ENCODE assay signal across 10 cellular contexts in the genomic region with DNA sequence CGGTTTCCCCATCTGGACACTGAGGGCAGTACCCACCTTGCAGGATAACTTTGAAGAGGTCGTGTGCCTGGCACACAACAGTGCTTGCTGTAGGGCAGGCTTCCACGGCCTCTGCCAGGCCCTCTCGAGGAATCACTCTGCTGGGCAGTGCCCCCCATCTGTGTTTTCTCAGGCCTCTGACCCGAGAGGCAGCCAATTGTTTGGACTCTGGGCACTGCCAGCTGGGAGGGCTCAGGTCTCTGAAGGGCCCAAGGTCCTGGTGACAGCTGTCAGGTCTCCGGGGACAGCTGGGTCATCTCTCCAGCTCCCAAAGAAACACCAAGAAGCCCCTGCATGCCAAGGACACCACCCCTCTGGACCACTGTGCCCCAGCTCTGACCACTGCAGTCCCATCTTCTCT. TPM values are rescaled to one million over a fixed set of nuclear protein-coding genes. Genes with fewer than 3 reads are reported as not detected.
DNase-seq lines count a peak whose midpoint lies in the region; ATAC-seq, FAIRE-seq and TF ChIP-seq lines count a peak whose summit lies in the region.
"Had no signal": no experiment of that assay in that cellular context is flagged by ENCODE, and none has a peak within 500 bp of the region (broad histone marks: within the 10 kb centered on the region; RNA-seq: fewer than 3 reads in every experiment).

No MANE protein-coding gene starts in this region.

- H3K4me3 ChIP-seq in HepG2 (replicated peaks in 1 of 3; ENCODE audit: insufficient read depth in 1 of 3, low read depth in 2 of 3, low read length in 3 of 3) = 0 out of 6 replicates have a peak overlapping the region, but pooled peaks of 1 of the 3 experiments have one; percentile 67

- peaks cover 3 to 32% of the 10 kb centered on the region in 2 experiments for H3K27me3 ChIP-seq in HepG2 (ENCODE audit: control insufficient read depth in 1 of 2, insufficient read depth in 2 of 2, low read length in 2 of 2)

- in situ Hi-C loops in HepG2 (cut with HindIII; ENCODE audit: extremely low pct_ligation_motif_present, low pct_unique_long_range_greater_than_20kb) (loop anchor here (5.0 to 10.0 kb wide), 2 partner anchors 63 to 125 kb away; no protein-coding TSS in a partner anchor), ACHN (cut with HindIII; ENCODE audit: low pct_ligation_motif_present, low pct_unique_long_range_greater_than_20kb, low sequenced_read_pairs) (no loop called here), GM13976 (cut with MboI; ENCODE audit: low sequenced_read_pairs, unreplicated experiment) (no loop called here)

- TF ChIP-seq EP300 in HepG2 (IDR thresholded peaks at IDR 0.05; ENCODE audit: low read depth in 2 of 2, low read length in 2 of 2) = no peak
- TF ChIP-seq EP300 in HepG2 (CRISPR knock-in tag; IDR thresholded peaks at IDR 0.05; ENCODE audit: borderline replicate concordance) = no peak

- CTCF ChIA-PET in Calu3 (lab: Charles Lee) (interaction anchor here (1.2 to 1.6 kb wide), 2 partner anchors 125 to 139 kb away, joined by 4 to 7 read pairs; no protein-coding TSS in a partner anchor), HepG2 (lab: Yijun Ruan, JAX; ENCODE audit: low intra/inter-chr PET ratio, low total read pairs) (no interaction called here)

- intact Hi-C loops in Calu3 (cut with micrococcal nuclease; ENCODE audit: unreplicated experiment) = no loop called here
- intact Hi-C loops in HepG2 (cut with micrococcal nuclease; ENCODE audit: unreplicated experiment) = no loop called here

- peaks cover 42% of the 10 kb centered on the region for H4K20me1 ChIP-seq in HepG2 (ENCODE audit: insufficient read depth, low read length)

- H3K4me1 Mint-ChIP-seq in Calu3 (ENCODE audit: low read depth, unreplicated experiment) = peaks cover 11% of the 10 kb centered on the region
- peaks cover 42% of the 10 kb centered on the region for H3K4me1 Mint-ChIP-seq in brain
- H3K4me1 Mint-ChIP-seq in stimulated activated effector memory CD8-positive, alpha-beta T cell treated with anti-CD3 and anti-CD28 coated beads, Interleukin-12 subunit alpha, Interleukin-12 subunit beta, amount 100 ng/mL, for 72 hours = peaks cover 22% of the 10 kb centered on the region

- POLR2A ChIA-PET in HepG2 (lab: Yijun Ruan, JAX) = interaction anchor here (0.8 to 3.2 kb wide), 13 partner anchors 8 to 206 kb away, joined by 3 to 24 read pairs (median 6); a partner anchor contains a TSS

- no peak for TF ChIP-seq CTCF in Calu3 (IDR thresholded peaks at IDR 0.05; ENCODE audit: unreplicated experiment)
- no peak for TF ChIP-seq CTCF in brain (conservative IDR thresholded peaks at IDR 0.05)
- no peak for TF ChIP-seq CTCF in HepG2 (CRISPR knock-in tag; IDR thresholded peaks at IDR 0.05)
- no peak for TF ChIP-seq CTCF in GM13976 (IDR thresholded peaks at IDR 0.05; ENCODE audit: borderline replicate concordance, control extremely low read depth, extremely low read depth, insufficient read depth, missing control alignments)

- H3K4me3 Mint-ChIP-seq in Calu3 (ENCODE audit: low read depth, unreplicated experiment) (peak overlapping the region; percentile 61), brain (peak overlapping the region in 4 of 5 experiments; percentile 24 to 56 (median 48))
- peak overlapping the region; percentile 15 for H3K4me3 Mint-ChIP-seq in stimulated activated effector memory CD8-positive, alpha-beta T cell treated with anti-CD3 and anti-CD28 coated beads, Interleukin-12 subunit alpha, Interleukin-12 subunit beta, amount 100 ng/mL, for 72 hours

- peak overlapping the region; percentile 10; the same call in 1 of the 2 replicates for H3K9ac ChIP-seq in HepG2 (ENCODE audit: insufficient read depth, low read depth, low read length)

- no peaks in the 10 kb centered on the region for H3K9me3 ChIP-seq in HepG2 (ENCODE audit: low read length)

- no peak; the same call in 2 of the 3 replicates for ATAC-seq in HepG2
- ATAC-seq in stimulated activated effector memory CD8-positive, alpha-beta T cell treated with anti-CD3 and anti-CD28 coated beads, Interleukin-12 subunit alpha, Interleukin-12 subunit beta, amount 100 ng/mL, for 72 hours = no peak

- no peak overlapping the region for H2AFZ ChIP-seq in HepG2 (ENCODE audit: low read length)

- H3K4me1 ChIP-seq in HepG2 (ENCODE audit: insufficient read depth, low read length) = peaks cover 65% of the 10 kb centered on the region

- H3K4me2 ChIP-seq in HepG2 (ENCODE audit: low read depth, low read length) = peak overlapping the region; percentile 60

- H3K9me3 Mint-ChIP-seq in Calu3 (ENCODE audit: low read depth, unreplicated experiment) (no peaks in the 10 kb centered on the region), brain (no peaks in the 10 kb centered on the region)
- H3K9me3 Mint-ChIP-seq in stimulated activated effector memory CD8-positive, alpha-beta T cell treated with anti-CD3 and anti-CD28 coated beads, Interleukin-12 subunit alpha, Interleukin-12 subunit beta, amount 100 ng/mL, for 72 hours = no peaks in the 10 kb centered on the region
- H3K9me3 Mint-ChIP-seq: CD8-positive, alpha-beta memory T cell had no signal

- TF ChIP-seq RAD21 in HepG2 (CRISPR knock-in tag; IDR thresholded peaks at IDR 0.05) = no peak

- DNase-seq in Calu3 (no peak), HepG2 (ENCODE audit: low spot score) (no peak), cerebellar nuclear complex (lab: John Stamatoyannopoulos, UW) (no peak), ACHN (no peak), NCI-H2081 treated with DMSO at 0.1 percent for 48 hours (lab: John Stamatoyannopoulos, UW) (no peak), GM13976 (ENCODE audit: low spot score) (no peak)
- DNase-seq in stimulated activated effector memory CD8-positive, alpha-beta T cell treated with anti-CD3 and anti-CD28 coated beads, Interleukin-12 subunit alpha, Interleukin-12 subunit beta, amount 100 ng/mL, for 72 hours (ENCODE audit: low spot score in 2 of 2) = no peak
- DNase-seq: CD8-positive, alpha-beta memory T cell had no signal

- H3K79me2 ChIP-seq in HepG2 (ENCODE audit: insufficient read depth, low read length) = no peaks in the 10 kb centered on the region

- TF ChIP-seq POLR2A in HepG2 (IDR thresholded peaks at IDR 0.05; ENCODE audit: insufficient read depth in 1 of 2, low read depth in 2 of 2, low read length in 2 of 2) = no peak

- H3K27me3 Mint-ChIP-seq in Calu3 (ENCODE audit: unreplicated experiment) (no peaks in the 10 kb centered on the region), brain (no peaks in the 10 kb centered on the region)

- no peak overlapping the region for H3K27ac ChIP-seq in HepG2 (ENCODE audit: extremely low read length, insufficient read depth, low read length)

- no peak for FAIRE-seq in HepG2 (lab: Jason Lieb, UNC)

- BruUV-seq in Calu3 (replicated peaks; lab: Mats Ljungman, UMichigan) = no TSS peak
- no TSS peak for BruUV-seq in HepG2 (replicated peaks; lab: Mats Ljungman, UMichigan)

- H3K36me3 Mint-ChIP-seq in Calu3 (ENCODE audit: insufficient read depth, unreplicated experiment) (peaks cover 54% of the 10 kb centered on the region), brain (peaks cover 4% of the 10 kb centered on the region)
- peaks cover 26% of the 10 kb centered on the region for H3K36me3 Mint-ChIP-seq in stimulated activated effector memory CD8-positive, alpha-beta T cell treated with anti-CD3 and anti-CD28 coated beads, Interleukin-12 subunit alpha, Interleukin-12 subunit beta, amount 100 ng/mL, for 72 hours

- H3K36me3 ChIP-seq in HepG2 (replicated peaks in 1 of 2; ENCODE audit: control insufficient read depth in 1 of 2, insufficient read depth in 2 of 2, low read length in 2 of 2) = peaks cover 0 to 5% of the 10 kb centered on the region in 2 experiments; a peak in 1 of 5 replicates

- H3K27ac Mint-ChIP-seq in Calu3 (ENCODE audit: unreplicated experiment) = no peak overlapping the region
- peak overlapping the region in 2 of 5 experiments; percentile 56 to 83 for H3K27ac Mint-ChIP-seq in brain
- H3K27ac Mint-ChIP-seq in stimulated activated effector memory CD8-positive, alpha-beta T cell treated with anti-CD3 and anti-CD28 coated beads, Interleukin-12 subunit alpha, Interleukin-12 subunit beta, amount 100 ng/mL, for 72 hours = no peak overlapping the region
- H3K27ac Mint-ChIP-seq: CD8-positive, alpha-beta memory T cell had no signal

- WGBS in HepG2 (ENCODE audit: low lambda C conversion rate) = 0% methylated on average over 1 of the region's 6 CpGs

RNA-seq across cellular contexts. Expression of a gene that starts 1.0 kb away (rescaled TPM):
- total RNA-seq in Calu3 (2022) = 10.8 and 12.3 TPM in 2 replicates
- polyA plus RNA-seq in brain (ENCODE audit: insufficient read depth, low read depth, low replicate concordance) = 13.7 TPM
- total RNA-seq in HepG2 (2016; rRNA removed; fragmentation: Illumina TruSeq; extraction: Trizol) = 0.45 and 0.86 TPM in 2 replicates
- total RNA-seq in HepG2 (2016; cell fraction: cytosol; rRNA removed; fragmentation: Illumina TruSeq; extraction: Trizol; ENCODE audit: low read depth) = 1.2 and 1.4 TPM in 2 replicates
- 0.62 and 1.3 TPM in 2 replicates for total RNA-seq in HepG2 (2016; cell fraction: insoluble cytoplasmic fraction; rRNA removed; fragmentation: Illumina TruSeq; extraction: Trizol)
- 0.96 and 1.9 TPM in 2 replicates for total RNA-seq in HepG2 (2016; cell fraction: membrane; rRNA removed; fragmentation: Illumina TruSeq; extraction: Trizol)
- 1.0 and 1.6 TPM in 2 replicates for total RNA-seq in HepG2 (2016; cell fraction: nucleus; rRNA removed; fragmentation: Illumina TruSeq; extraction: Trizol)
- polyA plus RNA-seq in HepG2 (2011; rRNA removed) = 3.6 and 3.7 TPM in 2 replicates
- polyA plus RNA-seq in HepG2 (2011; cell fraction: cytosol; rRNA removed) = 2.2 and 3.4 TPM in 2 replicates
- 20.4 and 21.0 TPM in 2 replicates for polyA plus RNA-seq in HepG2 (2011; cell fraction: nucleus; rRNA removed)
- polyA plus RNA-seq in HepG2 (2012) = 2.3 and 3.3 TPM in 2 replicates
- polyA plus RNA-seq in HepG2 (2016; cell fraction: cytosol; fragmentation: Illumina TruSeq; extraction: Trizol; ENCODE audit: low read depth) = 2.1 and 2.3 TPM in 2 replicates
- 0.92 and 1.1 TPM in 2 replicates for polyA plus RNA-seq in HepG2 (2016; cell fraction: insoluble cytoplasmic fraction; fragmentation: Illumina TruSeq; extraction: Trizol; ENCODE audit: low read depth)
- polyA plus RNA-seq in HepG2 (2016; cell fraction: membrane; fragmentation: Illumina TruSeq; extraction: Trizol; ENCODE audit: low read depth) = 1.9 and 2.3 TPM in 2 replicates
- polyA plus RNA-seq in HepG2 (2016; cell fraction: nucleus; fragmentation: Illumina TruSeq; extraction: Trizol; ENCODE audit: insufficient read depth, low read depth) = 3.2 and 3.9 TPM in 2 replicates
- 6.5 and 7.6 TPM in 2 replicates for polyA minus RNA-seq in HepG2 (2011; rRNA and poly(A)+ RNA removed; ENCODE audit: low replicate concordance)
- polyA minus RNA-seq in HepG2 (2011; cell fraction: cytosol; rRNA and poly(A)+ RNA removed) = 0.79 TPM in 1 of 2 replicates, not detected in the other
- 0.90 and 1.2 TPM in 2 replicates for polyA minus RNA-seq in HepG2 (2011; cell fraction: nucleus; rRNA and poly(A)+ RNA removed)
- total RNA-seq: smooth muscle cell had no signal

RNA-seq across cellular contexts. Expression of a gene that starts 8.2 kb away (rescaled TPM):
- total RNA-seq in Calu3 (2022) = 118 and 127 TPM in 2 replicates
- polyA plus RNA-seq in brain (ENCODE audit: insufficient read depth, low read depth, low replicate concordance) = 89.5 TPM
- 40.3 and 47.9 TPM in 2 replicates for total RNA-seq in HepG2 (2016; rRNA removed; fragmentation: Illumina TruSeq; extraction: Trizol)
- 34.6 and 39.0 TPM in 2 replicates for total RNA-seq in HepG2 (2016; cell fraction: cytosol; rRNA removed; fragmentation: Illumina TruSeq; extraction: Trizol; ENCODE audit: low read depth)
- 37.7 and 45.9 TPM in 2 replicates for total RNA-seq in HepG2 (2016; cell fraction: insoluble cytoplasmic fraction; rRNA removed; fragmentation: Illumina TruSeq; extraction: Trizol)
- 86.6 and 88.7 TPM in 2 replicates for total RNA-seq in HepG2 (2016; cell fraction: membrane; rRNA removed; fragmentation: Illumina TruSeq; extraction: Trizol)
- 27.8 and 32.2 TPM in 2 replicates for total RNA-seq in HepG2 (2016; cell fraction: nucleus; rRNA removed; fragmentation: Illumina TruSeq; extraction: Trizol)
- 65.6 and 67.9 TPM in 2 replicates for polyA plus RNA-seq in HepG2 (2011; rRNA removed)
- polyA plus RNA-seq in HepG2 (2011; cell fraction: cytosol; rRNA removed) = 42.1 and 56.2 TPM in 2 replicates
- 119 and 145 TPM in 2 replicates for polyA plus RNA-seq in HepG2 (2011; cell fraction: nucleus; rRNA removed)
- polyA plus RNA-seq in HepG2 (2012) = 36.5 and 51.9 TPM in 2 replicates
- polyA plus RNA-seq in HepG2 (2016; cell fraction: cytosol; fragmentation: Illumina TruSeq; extraction: Trizol; ENCODE audit: low read depth) = 64.8 and 68.7 TPM in 2 replicates
- polyA plus RNA-seq in HepG2 (2016; cell fraction: insoluble cytoplasmic fraction; fragmentation: Illumina TruSeq; extraction: Trizol; ENCODE audit: low read depth) = 43.6 and 56.9 TPM in 2 replicates
- polyA plus RNA-seq in HepG2 (2016; cell fraction: membrane; fragmentation: Illumina TruSeq; extraction: Trizol; ENCODE audit: low read depth) = 91.9 and 99.7 TPM in 2 replicates
- polyA plus RNA-seq in HepG2 (2016; cell fraction: nucleus; fragmentation: Illumina TruSeq; extraction: Trizol; ENCODE audit: insufficient read depth, low read depth) = 74.4 and 76.4 TPM in 2 replicates
- 81.3 and 108 TPM in 2 replicates for polyA minus RNA-seq in HepG2 (2011; rRNA and poly(A)+ RNA removed; ENCODE audit: low replicate concordance)
- 41.1 and 51.4 TPM in 2 replicates for polyA minus RNA-seq in HepG2 (2011; cell fraction: cytosol; rRNA and poly(A)+ RNA removed)
- 18.5 and 21.0 TPM in 2 replicates for polyA minus RNA-seq in HepG2 (2011; cell fraction: nucleus; rRNA and poly(A)+ RNA removed)

RNA-seq across cellular contexts. Expression of a gene that starts 11.7 kb away (rescaled TPM):
- 82.0 and 86.0 TPM in 2 replicates for total RNA-seq in Calu3 (2022)
- 32.3 TPM for polyA plus RNA-seq in brain (ENCODE audit: insufficient read depth, low read depth, low replicate concordance)
- total RNA-seq in HepG2 (2016; rRNA removed; fragmentation: Illumina TruSeq; extraction: Trizol) = 9.1 and 22.1 TPM in 2 replicates
- total RNA-seq in HepG2 (2016; cell fraction: cytosol; rRNA removed; fragmentation: Illumina TruSeq; extraction: Trizol; ENCODE audit: low read depth) = 14.9 and 15.2 TPM in 2 replicates
- total RNA-seq in HepG2 (2016; cell fraction: insoluble cytoplasmic fraction; rRNA removed; fragmentation: Illumina TruSeq; extraction: Trizol) = 6.6 and 20.8 TPM in 2 replicates
- 10.1 and 11.4 TPM in 2 replicates for total RNA-seq in HepG2 (2016; cell fraction: membrane; rRNA removed; fragmentation: Illumina TruSeq; extraction: Trizol)
- total RNA-seq in HepG2 (2016; cell fraction: nucleus; rRNA removed; fragmentation: Illumina TruSeq; extraction: Trizol) = 26.8 and 33.4 TPM in 2 replicates
- polyA plus RNA-seq in HepG2 (2011; rRNA removed) = 23.0 and 40.7 TPM in 2 replicates
- 18.3 and 19.9 TPM in 2 replicates for polyA plus RNA-seq in HepG2 (2011; cell fraction: cytosol; rRNA removed)
- polyA plus RNA-seq in HepG2 (2011; cell fraction: nucleus; rRNA removed) = 410 and 565 TPM in 2 replicates
- polyA plus RNA-seq in HepG2 (2012) = 20.8 and 52.6 TPM in 2 replicates
- 0.90 and 0.96 TPM in 2 replicates for polyA plus RNA-seq in HepG2 (2016; cell fraction: cytosol; fragmentation: Illumina TruSeq; extraction: Trizol; ENCODE audit: low read depth)
- polyA plus RNA-seq in HepG2 (2016; cell fraction: insoluble cytoplasmic fraction; fragmentation: Illumina TruSeq; extraction: Trizol; ENCODE audit: low read depth) = 6.2 and 8.3 TPM in 2 replicates
- 1.6 TPM in 2 replicates for polyA plus RNA-seq in HepG2 (2016; cell fraction: membrane; fragmentation: Illumina TruSeq; extraction: Trizol; ENCODE audit: low read depth)
- polyA plus RNA-seq in HepG2 (2016; cell fraction: nucleus; fragmentation: Illumina TruSeq; extraction: Trizol; ENCODE audit: insufficient read depth, low read depth) = 86.8 and 102 TPM in 2 replicates
- polyA minus RNA-seq in HepG2 (2011; rRNA and poly(A)+ RNA removed; ENCODE audit: low replicate concordance) = 24.5 and 75.7 TPM in 2 replicates
- polyA minus RNA-seq in HepG2 (2011; cell fraction: cytosol; rRNA and poly(A)+ RNA removed) = 24.3 and 34.5 TPM in 2 replicates
- polyA minus RNA-seq in HepG2 (2011; cell fraction: nucleus; rRNA and poly(A)+ RNA removed) = 72.0 and 84.2 TPM in 2 replicates

RNA-seq across cellular contexts. Expression of a gene that starts 49.0 kb away (rescaled TPM):
- total RNA-seq in Calu3 (2022) (1.4 and 2.6 TPM in 2 replicates), HepG2 (2016; rRNA removed; fragmentation: Illumina TruSeq; extraction: Trizol) (1.2 and 1.4 TPM in 2 replicates)
- polyA plus RNA-seq in brain (ENCODE audit: insufficient read depth, low read depth, low replicate concordance) (17.2 TPM), HepG2 (2011; rRNA removed) (2.2 and 9.4 TPM in 2 replicates)
- 0.20 and 2.1 TPM in 2 replicates for total RNA-seq in HepG2 (2016; cell fraction: cytosol; rRNA removed; fragmentation: Illumina TruSeq; extraction: Trizol; ENCODE audit: low read depth)
- total RNA-seq in HepG2 (2016; cell fraction: insoluble cytoplasmic fraction; rRNA removed; fragmentation: Illumina TruSeq; extraction: Trizol) = 0.56 and 0.91 TPM in 2 replicates
- total RNA-seq in HepG2 (2016; cell fraction: membrane; rRNA removed; fragmentation: Illumina TruSeq; extraction: Trizol) = 0.65 and 0.76 TPM in 2 replicates
- total RNA-seq in HepG2 (2016; cell fraction: nucleus; rRNA removed; fragmentation: Illumina TruSeq; extraction: Trizol) = 0.65 and 1.9 TPM in 2 replicates
- polyA plus RNA-seq in HepG2 (2011; cell fraction: cytosol; rRNA removed) = 0.65 and 1.0 TPM in 2 replicates
- 13.6 and 21.2 TPM in 2 replicates for polyA plus RNA-seq in HepG2 (2011; cell fraction: nucleus; rRNA removed)
- polyA plus RNA-seq in HepG2 (2012) = 2.3 and 3.3 TPM in 2 replicates
- 0.10 TPM in 2 replicates for polyA plus RNA-seq in HepG2 (2016; cell fraction: cytosol; fragmentation: Illumina TruSeq; extraction: Trizol; ENCODE audit: low read depth)
- polyA plus RNA-seq in HepG2 (2016; cell fraction: insoluble cytoplasmic fraction; fragmentation: Illumina TruSeq; extraction: Trizol; ENCODE audit: low read depth) = 0.49 and 0.81 TPM in 2 replicates
- 0.34 and 0.36 TPM in 2 replicates for polyA plus RNA-seq in HepG2 (2016; cell fraction: membrane; fragmentation: Illumina TruSeq; extraction: Trizol; ENCODE audit: low read depth)
- 4.1 and 6.3 TPM in 2 replicates for polyA plus RNA-seq in HepG2 (2016; cell fraction: nucleus; fragmentation: Illumina TruSeq; extraction: Trizol; ENCODE audit: insufficient read depth, low read depth)
- 4.0 TPM in 1 of 2 replicates, not detected in the other for polyA minus RNA-seq in HepG2 (2011; rRNA and poly(A)+ RNA removed; ENCODE audit: low replicate concordance)
- polyA minus RNA-seq in HepG2 (2011; cell fraction: cytosol; rRNA and poly(A)+ RNA removed) = 0.88 and 1.8 TPM in 2 replicates
- polyA minus RNA-seq in HepG2 (2011; cell fraction: nucleus; rRNA and poly(A)+ RNA removed) = 1.5 and 2.7 TPM in 2 replicates
- polyA plus RNA-seq: CD8-positive, alpha-beta memory T cell had no signal

RNA-seq across cellular contexts. Expression of a gene that starts 57.9 kb away (rescaled TPM):
- total RNA-seq in Calu3 (2022) = 58.0 and 59.7 TPM in 2 replicates
- 131 TPM for polyA plus RNA-seq in brain (ENCODE audit: insufficient read depth, low read depth, low replicate concordance)
- total RNA-seq in HepG2 (2016; rRNA removed; fragmentation: Illumina TruSeq; extraction: Trizol) = 25.2 and 30.8 TPM in 2 replicates
- total RNA-seq in HepG2 (2016; cell fraction: cytosol; rRNA removed; fragmentation: Illumina TruSeq; extraction: Trizol; ENCODE audit: low read depth) = 66.8 and 68.3 TPM in 2 replicates
- total RNA-seq in HepG2 (2016; cell fraction: insoluble cytoplasmic fraction; rRNA removed; fragmentation: Illumina TruSeq; extraction: Trizol) = 24.8 and 34.9 TPM in 2 replicates
- total RNA-seq in HepG2 (2016; cell fraction: membrane; rRNA removed; fragmentation: Illumina TruSeq; extraction: Trizol) = 73.3 and 82.0 TPM in 2 replicates
- 20.0 and 20.9 TPM in 2 replicates for total RNA-seq in HepG2 (2016; cell fraction: nucleus; rRNA removed; fragmentation: Illumina TruSeq; extraction: Trizol)
- polyA plus RNA-seq in HepG2 (2011; rRNA removed) = 70.9 and 72.7 TPM in 2 replicates
- 88.3 and 159 TPM in 2 replicates for polyA plus RNA-seq in HepG2 (2011; cell fraction: cytosol; rRNA removed)
- polyA plus RNA-seq in HepG2 (2011; cell fraction: nucleus; rRNA removed) = 109 and 133 TPM in 2 replicates
- 26.5 and 34.3 TPM in 2 replicates for polyA plus RNA-seq in HepG2 (2012)
- polyA plus RNA-seq in HepG2 (2016; cell fraction: cytosol; fragmentation: Illumina TruSeq; extraction: Trizol; ENCODE audit: low read depth) = 136 and 139 TPM in 2 replicates
- 45.5 and 48.4 TPM in 2 replicates for polyA plus RNA-seq in HepG2 (2016; cell fraction: insoluble cytoplasmic fraction; fragmentation: Illumina TruSeq; extraction: Trizol; ENCODE audit: low read depth)
- 121 and 123 TPM in 2 replicates for polyA plus RNA-seq in HepG2 (2016; cell fraction: membrane; fragmentation: Illumina TruSeq; extraction: Trizol; ENCODE audit: low read depth)
- 52.7 and 57.3 TPM in 2 replicates for polyA plus RNA-seq in HepG2 (2016; cell fraction: nucleus; fragmentation: Illumina TruSeq; extraction: Trizol; ENCODE audit: insufficient read depth, low read depth)
- polyA minus RNA-seq in HepG2 (2011; rRNA and poly(A)+ RNA removed; ENCODE audit: low replicate concordance) = 111 and 121 TPM in 2 replicates
- 30.5 and 31.0 TPM in 2 replicates for polyA minus RNA-seq in HepG2 (2011; cell fraction: cytosol; rRNA and poly(A)+ RNA removed)
- 41.5 and 46.5 TPM in 2 replicates for polyA minus RNA-seq in HepG2 (2011; cell fraction: nucleus; rRNA and poly(A)+ RNA removed)
